Comparison of ENCODE assay signal across 8 cellular contexts in the genomic region with DNA sequence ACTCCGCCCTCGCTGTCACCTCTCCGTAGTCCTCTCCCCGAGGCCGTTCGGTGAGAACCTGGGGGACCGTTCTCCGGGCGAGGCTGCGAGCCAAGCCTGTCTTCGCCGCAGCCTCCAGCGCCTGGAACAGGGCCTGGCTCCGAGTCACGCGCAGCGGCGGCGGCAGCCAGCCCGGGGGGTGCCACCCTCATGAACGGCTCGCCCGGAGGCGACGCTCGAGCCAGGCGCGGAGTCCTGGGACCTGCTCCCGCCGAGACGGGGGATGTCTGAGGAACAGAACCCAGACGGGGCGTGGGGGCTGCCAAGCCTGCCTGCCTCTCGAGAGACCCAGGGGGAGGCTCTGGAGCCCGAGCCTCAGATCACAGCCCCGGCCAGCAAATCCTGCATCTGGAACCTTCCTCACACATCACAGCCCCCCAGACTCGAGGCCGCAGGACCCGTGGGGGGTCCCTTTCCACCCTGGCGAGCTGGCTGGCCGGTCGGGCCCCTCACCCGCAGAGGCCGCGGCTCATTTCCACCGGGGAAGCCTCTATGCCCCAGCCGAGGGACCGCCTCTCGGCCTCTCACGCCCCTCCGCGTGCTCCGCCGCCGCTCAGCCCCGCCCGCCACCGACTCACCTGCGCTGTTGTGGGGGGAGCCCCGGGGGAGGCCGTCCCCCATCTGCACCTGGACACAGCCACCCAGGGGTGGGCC. TPM values are rescaled to one million over a fixed set of nuclear protein-coding genes. Genes with fewer than 3 reads are reported as not detected.
A peak's percentile ranks its signal among the peaks of the same experiment; 100 is the strongest.
DNase-seq lines count a peak whose midpoint lies in the region; ATAC-seq and TF ChIP-seq lines count a peak whose summit lies in the region.

No MANE protein-coding gene starts in this region.

- no peak for TF ChIP-seq CTCF in right atrium auricular region (IDR thresholded peaks at IDR 0.05)

- no peak overlapping the region for H3K9ac ChIP-seq in HUES48 (ENCODE audit: low read depth, low read length)
- H3K9ac ChIP-seq in skeletal muscle tissue (ENCODE audit: low read depth in 1 of 3, low read length in 3 of 3): peak overlapping the region in 1 of 3 donors; percentile 66

- no peak overlapping the region for H3K27ac ChIP-seq in HUES48 (ENCODE audit: low read depth, low read length)
- peak overlapping the region in 1 of 2 donors; percentile 46 for H3K27ac ChIP-seq in right atrium auricular region
- H3K27ac ChIP-seq in skeletal muscle tissue (ENCODE audit: low read depth, low read length): no peak overlapping the region

- no peaks in the 10 kb centered on the region for H3K9me3 ChIP-seq in HUES48 (ENCODE audit: control insufficient read depth, insufficient read depth, low read length)
- no peaks in the 10 kb centered on the region for H3K9me3 ChIP-seq in right atrium auricular region
- no peaks in the 10 kb centered on the region for H3K9me3 ChIP-seq in skeletal muscle tissue (ENCODE audit: control insufficient read depth in 3 of 3, low read length in 3 of 3)

- no peak for ATAC-seq in HG02884 (IDR thresholded peaks at IDR 0.05; ENCODE audit: unreplicated experiment)

- peaks cover 17% of the 10 kb centered on the region for H3K36me3 ChIP-seq in HUES48 (ENCODE audit: control insufficient read depth, insufficient read depth, low read length)
- no peaks in the 10 kb centered on the region for H3K36me3 ChIP-seq in right atrium auricular region
- peaks cover 0 to 9% (median 4%) of the 10 kb centered on the region in 3 donors for H3K36me3 ChIP-seq in skeletal muscle tissue (ENCODE audit: control insufficient read depth in 3 of 3, insufficient read depth in 3 of 3, low read length in 3 of 3)

- no peaks in the 10 kb centered on the region for H3K4me1 ChIP-seq in HUES48 (ENCODE audit: control insufficient read depth, insufficient read depth, low read length)
- H3K4me1 ChIP-seq in right atrium auricular region: peaks cover 0 to 45% of the 10 kb centered on the region in 2 donors
- peaks cover 12 to 18% (median 14%) of the 10 kb centered on the region in 3 donors for H3K4me1 ChIP-seq in skeletal muscle tissue (ENCODE audit: control insufficient read depth in 3 of 3, insufficient read depth in 3 of 3, low read length in 3 of 3)

- peaks cover 77% of the 10 kb centered on the region for H3K27me3 ChIP-seq in HUES48 (ENCODE audit: control insufficient read depth, insufficient read depth, low read length)
- peaks cover 10 to 44% of the 10 kb centered on the region in 2 donors for H3K27me3 ChIP-seq in right atrium auricular region
- peaks cover 41 to 58% (median 50%) of the 10 kb centered on the region in 3 donors for H3K27me3 ChIP-seq in skeletal muscle tissue (ENCODE audit: control insufficient read depth in 3 of 3, insufficient read depth in 3 of 3, low read length in 3 of 3)

- DNase-seq in activated effector memory CD4-positive, alpha-beta T cell treated with Interleukin-2 at 50 U/mL for 16 hours: peak; percentile 19
- DNase-seq in right atrium auricular region (ENCODE audit: low spot score): no peak
- no peak for DNase-seq in NOMO-1 treated with dmso at 0.1 percent for 144 hours (lab: John Stamatoyannopoulos, UW; ENCODE audit: unreplicated experiment)
- DNase-seq in 8988T: no peak
- DNase-seq in NCI-H128 (lab: John Stamatoyannopoulos, UW; ENCODE audit: unreplicated experiment): no peak

- peak overlapping the region; percentile 21; the same call in 1 of the 2 replicates for H3K4me3 ChIP-seq in HUES48 (ENCODE audit: low read depth, low read length)
- peak overlapping the region; percentile 10 to 48 for H3K4me3 ChIP-seq in right atrium auricular region
- peak overlapping the region in 2 of 3 donors; percentile 49 to 52 for H3K4me3 ChIP-seq in skeletal muscle tissue (ENCODE audit: low read length in 3 of 3)

RNA-seq across cellular contexts. Expression of a gene that starts 4.1 kb away (rescaled TPM):
- total RNA-seq in right atrium auricular region (under 1 TPM; 0.31 to 0.67 TPM), skeletal muscle tissue (1.0 TPM)

RNA-seq across cellular contexts. Expression of a gene that starts 15.9 kb away (rescaled TPM):
- total RNA-seq in right atrium auricular region (under 1 TPM; 0.11 to 0.12 TPM), skeletal muscle tissue (under 0.01 TPM)

RNA-seq across cellular contexts. Expression of a gene that starts 36.2 kb away (rescaled TPM):
- total RNA-seq in right atrium auricular region: not detected
- 5.7 TPM for total RNA-seq in skeletal muscle tissue

RNA-seq across cellular contexts. Expression of a gene that starts 58.5 kb away (rescaled TPM):
- under 1 TPM in 1 of 2 donors, not detected in 1; 0.07 TPM for total RNA-seq in right atrium auricular region
- total RNA-seq in skeletal muscle tissue: 0.52 TPM
